ENCODE assay signal across 3 cellular contexts in genomic region chr6:11800531-11800930, GRCh38. TPM values are rescaled to one million over a fixed set of nuclear protein-coding genes. Genes with fewer than 3 reads are reported as not detected.
"Had no signal": no experiment of that assay in that cellular context is flagged by ENCODE, and none has a peak within 500 bp of the region (broad histone marks: within the 10 kb centered on the region; RNA-seq: fewer than 3 reads in every experiment).

No MANE protein-coding gene starts in this region.

RNA-seq across cellular contexts. Expression of gene ADTRP, which starts 21.9 kb away (rescaled TPM):
- total RNA-seq: OCI-LY7, PC-3, SK-MEL-5 had no signal
